14 cellular contexts compared by ENCODE assay signal in genomic region chr12:67299936-67300335, GRCh38.
"Had no signal": no experiment of that assay in that cellular context is flagged by ENCODE, and none has a peak within 500 bp of the region (broad histone marks: within the 10 kb centered on the region; RNA-seq: fewer than 3 reads in every experiment).

No MANE protein-coding gene starts in this region.

- H3K9me3 ChIP-seq: ascending aorta, colonic mucosa, sigmoid colon, upper lobe of right lung had no signal

- H3K27me3 Mint-ChIP-seq: activated CD4-positive, alpha-beta memory T cell treated with anti-CD3 and anti-CD28 coated beads, Interleukin-2, amount 10 ng/mL, durations not matched to agents 7 days and 5 days; activated CD4-positive, alpha-beta T cell treated with anti-CD3 and anti-CD28 coated beads for 36 hours; naive thymus-derived CD4-positive, alpha-beta T cell had no signal

- H3K4me1 ChIP-seq: ascending aorta, colonic mucosa, sigmoid colon, upper lobe of right lung had no signal

- H3K27ac ChIP-seq: ascending aorta, colonic mucosa, hepatocyte, sigmoid colon, upper lobe of right lung had no signal

- H3K27me3 ChIP-seq: ascending aorta, colonic mucosa, hepatocyte, sigmoid colon, upper lobe of right lung had no signal

- H3K4me3 Mint-ChIP-seq: activated CD4-positive, alpha-beta memory T cell treated with anti-CD3 and anti-CD28 coated beads, Interleukin-2, amount 10 ng/mL, durations not matched to agents 7 days and 5 days; activated CD4-positive, alpha-beta T cell treated with anti-CD3 and anti-CD28 coated beads for 36 hours; naive thymus-derived CD4-positive, alpha-beta T cell had no signal

- H3K4me1 Mint-ChIP-seq: activated CD4-positive, alpha-beta memory T cell treated with anti-CD3 and anti-CD28 coated beads, Interleukin-2, amount 10 ng/mL, durations not matched to agents 7 days and 5 days had no signal

- ATAC-seq: activated CD4-positive, alpha-beta T cell treated with anti-CD3 and anti-CD28 coated beads for 36 hours; naive thymus-derived CD4-positive, alpha-beta T cell; upper lobe of right lung had no signal

- H3K9me3 Mint-ChIP-seq: activated CD4-positive, alpha-beta memory T cell treated with anti-CD3 and anti-CD28 coated beads, Interleukin-2, amount 10 ng/mL, durations not matched to agents 7 days and 5 days; naive thymus-derived CD4-positive, alpha-beta T cell had no signal

- H3K27ac Mint-ChIP-seq: activated CD4-positive, alpha-beta memory T cell treated with anti-CD3 and anti-CD28 coated beads, Interleukin-2, amount 10 ng/mL, durations not matched to agents 7 days and 5 days; activated CD4-positive, alpha-beta T cell treated with anti-CD3 and anti-CD28 coated beads for 36 hours had no signal

- H3K4me3 ChIP-seq: ascending aorta, colonic mucosa, hepatocyte, sigmoid colon, upper lobe of right lung had no signal

- DNase-seq: activated CD4-positive, alpha-beta memory T cell treated with anti-CD3 and anti-CD28 coated beads, Interleukin-2, amount 10 ng/mL, durations not matched to agents 7 days and 5 days; activated CD4-positive, alpha-beta T cell treated with anti-CD3 and anti-CD28 coated beads for 36 hours; activated gamma-delta T cell treated with Interleukin-2 at 50 U/mL for 16 hours; activated T-cell treated with anti-CD3 and anti-CD28 coated beads, Interleukin-2, amount 50 U/mL, for 48 hours; colonic mucosa; naive thymus-derived CD4-positive, alpha-beta T cell; sigmoid colon; stimulated activated CD4-positive, alpha-beta T cell treated with anti-CD3 and anti-CD28 coated beads, Interleukin-2, amount 100 ng/mL, for 48 hours; stimulated activated naive CD4-positive, alpha-beta T cell treated with Interleukin-2 at 50 U/mL for 16 hours; SW 1271; T-helper 9 cell; upper lobe of right lung had no signal
